Comparison of ENCODE assay signal across 15 cellular contexts in genomic region chr14:89251066-89251465, GRCh38.
DNase-seq lines count a peak whose midpoint lies in the region; ATAC-seq and TF ChIP-seq lines count a peak whose summit lies in the region.
"Had no signal": no experiment of that assay in that cellular context is flagged by ENCODE, and none has a peak within 500 bp of the region (broad histone marks: within the 10 kb centered on the region; RNA-seq: fewer than 3 reads in every experiment).

No MANE protein-coding gene starts in this region.

- POLR2A ChIA-PET in MCF 10A (lab: Yijun Ruan, JAX), result no interaction called here

- no peaks in the 10 kb centered on the region for H3K4me1 Mint-ChIP-seq in MCF 10A (ENCODE audit: insufficient read depth, unreplicated experiment)

- BruUV-seq in mammary epithelial cell (replicated peaks; lab: Mats Ljungman, UMichigan), result no TSS peak
- BruUV-seq in MCF 10A (replicated peaks; lab: Mats Ljungman, UMichigan), result no TSS peak

- peak; percentile 52 for ATAC-seq in upper lobe of right lung
- ATAC-seq in GM21737 (IDR thresholded peaks at IDR 0.05; ENCODE audit: unreplicated experiment), result no peak
- ATAC-seq in HG02885 (IDR thresholded peaks at IDR 0.05; ENCODE audit: poor library complexity, unreplicated experiment), result no peak

- H3K4me3 ChIP-seq in mammary epithelial cell (replicated peaks in 1 of 3; ENCODE audit: insufficient read depth in 1 of 3, low read depth in 2 of 3, low read length in 3 of 3) (no peak overlapping the region), upper lobe of right lung (no peak overlapping the region)
- H3K4me3 ChIP-seq: Peyer's patch had no signal

- H3K4me2 ChIP-seq in mammary epithelial cell (ENCODE audit: insufficient read depth, low read depth, low read length), result no peak overlapping the region

- no peaks in the 10 kb centered on the region for H3K9me3 Mint-ChIP-seq in MCF 10A (ENCODE audit: unreplicated experiment)

- DNase-seq in mammary epithelial cell, result peak; percentile 29
- DNase-seq in MCF 10A (ENCODE audit: unreplicated experiment), result no peak
- DNase-seq in astrocyte of the hippocampus (ENCODE audit: low read depth, low spot score), result peak; percentile 45
- DNase-seq in islet precursor cell, result peak; percentile 92
- DNase-seq in upper lobe of right lung, result no peak
- no peak for DNase-seq in posterior cingulate gyrus
- DNase-seq: GF-D8; NCI-H2029; NCI-H774; Peyer's patch; stimulated activated CD4-positive, alpha-beta T cell treated with anti-CD3 and anti-CD28 coated beads, Interleukin-12 subunit alpha, Interleukin-12 subunit beta, amount 100 ng/mL, for 4 hours had no signal

- H3K9ac ChIP-seq in mammary epithelial cell (ENCODE audit: insufficient read depth, low read length), result no peak overlapping the region

- H3K27ac Mint-ChIP-seq in MCF 10A (ENCODE audit: low read depth, unreplicated experiment), result no peak overlapping the region
- H3K27ac Mint-ChIP-seq: progenitor cell of endocrine pancreas had no signal

- H3K27ac ChIP-seq in mammary epithelial cell (ENCODE audit: insufficient read depth, low read depth, low read length) (no peak overlapping the region), upper lobe of right lung (no peak overlapping the region)
- H3K27ac ChIP-seq: Peyer's patch, VCaP had no signal

- TF ChIP-seq CTCF in mammary epithelial cell (conservative IDR thresholded peaks at IDR 0.05 in 1 of 2, IDR thresholded peaks at IDR 0.05 in 1 of 2; ENCODE audit: extremely low read depth in 1 of 2, insufficient read depth in 1 of 2, low read depth in 1 of 2, low read length in 2 of 2) (no peak), MCF 10A (IDR thresholded peaks at IDR 0.05; ENCODE audit: unreplicated experiment) (no peak), upper lobe of right lung (IDR thresholded peaks at IDR 0.05) (no peak)

- intact Hi-C loops in mammary epithelial cell (cut with micrococcal nuclease), result no loop called here
- intact Hi-C loops in MCF 10A (cut with micrococcal nuclease), result no loop called here
- intact Hi-C loops in upper lobe of right lung (cut with DNase I), result no loop called here
- intact Hi-C loops in posterior cingulate gyrus (cut with DNase I), result loop anchor here (10.0 kb wide), 1 partner anchor 94 kb away; no protein-coding TSS in a partner anchor

- no peaks in the 10 kb centered on the region for H3K79me2 ChIP-seq in mammary epithelial cell (ENCODE audit: insufficient read depth, low read length)

- WGBS in mammary epithelial cell (ENCODE audit: low coverage, missing lambda C conversion rate), result 42% methylated on average over 3 of the region's 3 CpGs

- in situ Hi-C loops in mammary epithelial cell (cut with MboI; ENCODE audit: low sequenced_read_pairs in 2 of 2), result no loop called here

- H3K36me3 Mint-ChIP-seq in MCF 10A (ENCODE audit: insufficient read depth, unreplicated experiment), result no peaks in the 10 kb centered on the region

- no peak overlapping the region for H2AFZ ChIP-seq in mammary epithelial cell (ENCODE audit: low read depth, low read length)

- no peaks in the 10 kb centered on the region for H3K27me3 ChIP-seq in mammary epithelial cell (ENCODE audit: insufficient read depth, low read length)
- no peaks in the 10 kb centered on the region for H3K27me3 ChIP-seq in upper lobe of right lung
- H3K27me3 ChIP-seq: Peyer's patch had no signal

- no peaks in the 10 kb centered on the region for H4K20me1 ChIP-seq in mammary epithelial cell (ENCODE audit: insufficient read depth, low read length)

- H3K36me3 ChIP-seq in mammary epithelial cell (ENCODE audit: insufficient read depth, low read length) (no peaks in the 10 kb centered on the region), upper lobe of right lung (no peaks in the 10 kb centered on the region)
- H3K36me3 ChIP-seq: Peyer's patch had no signal

- H3K9me3 ChIP-seq in mammary epithelial cell (replicated peaks; ENCODE audit: insufficient read depth, low read length) (no peaks in the 10 kb centered on the region), upper lobe of right lung (no peaks in the 10 kb centered on the region)
- H3K9me3 ChIP-seq: Peyer's patch had no signal

- no peaks in the 10 kb centered on the region for H3K27me3 Mint-ChIP-seq in MCF 10A (ENCODE audit: insufficient read depth, unreplicated experiment)

- H3K4me1 ChIP-seq in mammary epithelial cell (ENCODE audit: insufficient read depth, low read length), result no peaks in the 10 kb centered on the region
- H3K4me1 ChIP-seq in upper lobe of right lung, result peaks cover 9% of the 10 kb centered on the region
- H3K4me1 ChIP-seq: Peyer's patch had no signal

- CTCF ChIA-PET in mammary epithelial cell (lab: Charles Lee; ENCODE audit: low non-redundant PET), result no interaction called here
- CTCF ChIA-PET in MCF 10A (lab: Yijun Ruan, JAX), result interaction anchor here (0.5 kb wide), 1 partner anchor 50 kb away, joined by 3 read pairs; no protein-coding TSS in a partner anchor

- H3K4me3 Mint-ChIP-seq in MCF 10A (ENCODE audit: unreplicated experiment), result no peak overlapping the region

- dilution Hi-C loops in mammary epithelial cell (cut with HindIII; ENCODE audit: low sequenced_read_pairs), result loop anchor here (5.0 kb wide), 1 partner anchor 51 kb away; no protein-coding TSS in a partner anchor

Comparison
In these comparisons a context has a peak if more than half of its experiments do, and no peak if none do; other contexts are left out.
1. DNase-seq: peak in mammary epithelial cell (single experiment), astrocyte of the hippocampus (single experiment) and islet precursor cell (single experiment); none in MCF 10A (single experiment), upper lobe of right lung (single experiment) and posterior cingulate gyrus (0 of 10).